ENCODE assay signal across 1 cellular context in the genomic region with DNA sequence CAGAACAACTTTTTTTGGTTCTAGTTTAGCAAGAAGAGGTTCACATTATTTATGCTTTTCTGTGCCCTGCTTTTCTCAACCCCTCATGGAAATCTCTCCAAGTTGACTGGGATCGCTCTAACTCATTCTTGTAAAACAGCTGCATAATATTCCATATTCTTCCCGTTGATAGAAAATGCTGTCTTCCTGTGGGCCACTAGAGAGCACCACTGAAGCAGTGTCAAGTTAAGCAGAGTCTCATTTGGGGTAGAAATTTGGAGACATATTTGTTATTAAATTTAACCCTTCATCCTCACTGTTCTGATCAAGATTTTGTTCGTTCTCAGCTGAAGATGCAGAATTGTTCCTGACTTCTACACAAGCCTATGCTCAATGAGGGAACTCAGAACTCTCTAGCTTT.
TF ChIP-seq lines count a peak whose summit lies in the region.

No MANE protein-coding gene starts in this region.

TF ChIP-seq in H1, 55 proteins besides CTCF, POLR2A, EP300 and RAD21:
- no peak for TF ChIP-seq SIN3A (conservative IDR thresholded peaks at IDR 0.05 in 1 of 2, IDR thresholded peaks at IDR 0.05 in 1 of 2; ENCODE audit: low read depth in 1 of 2, low read length in 2 of 2)
- TF ChIP-seq ASH2L (IDR thresholded peaks at IDR 0.05; ENCODE audit: low read length): no peak
- TF ChIP-seq BACH1 (IDR thresholded peaks at IDR 0.05; ENCODE audit: low read length): no peak
- TF ChIP-seq CHD1 (IDR thresholded peaks at IDR 0.05; ENCODE audit: low read depth, low read length): no peak
- no peak for TF ChIP-seq JUN (IDR thresholded peaks at IDR 0.05; ENCODE audit: low read depth, low read length)
- no peak for TF ChIP-seq NANOG (IDR thresholded peaks at IDR 0.05; ENCODE audit: insufficient read depth, low read depth, low read length, poor library complexity, severe bottlenecking)
- no peak for TF ChIP-seq KDM5A (IDR thresholded peaks at IDR 0.05; ENCODE audit: low read length)
- TF ChIP-seq RBBP5 (IDR thresholded peaks at IDR 0.05; ENCODE audit: borderline replicate concordance, low read depth, low read length): no peak
- TF ChIP-seq MAFK (IDR thresholded peaks at IDR 0.05; ENCODE audit: low read depth, low read length): no peak
- no peak for TF ChIP-seq POLR2AphosphoS5 (IDR thresholded peaks at IDR 0.05; ENCODE audit: low read depth, low read length)
- TF ChIP-seq CEBPB (IDR thresholded peaks at IDR 0.05; ENCODE audit: low read depth, low read length): no peak
- no peak for TF ChIP-seq CBX5 (IDR thresholded peaks at IDR 0.05; ENCODE audit: low read depth, low read length)
- TF ChIP-seq CHD2 (IDR thresholded peaks at IDR 0.05; ENCODE audit: low read length): no peak
